ENCODE assay signal across 8 cellular contexts in the genomic region with DNA sequence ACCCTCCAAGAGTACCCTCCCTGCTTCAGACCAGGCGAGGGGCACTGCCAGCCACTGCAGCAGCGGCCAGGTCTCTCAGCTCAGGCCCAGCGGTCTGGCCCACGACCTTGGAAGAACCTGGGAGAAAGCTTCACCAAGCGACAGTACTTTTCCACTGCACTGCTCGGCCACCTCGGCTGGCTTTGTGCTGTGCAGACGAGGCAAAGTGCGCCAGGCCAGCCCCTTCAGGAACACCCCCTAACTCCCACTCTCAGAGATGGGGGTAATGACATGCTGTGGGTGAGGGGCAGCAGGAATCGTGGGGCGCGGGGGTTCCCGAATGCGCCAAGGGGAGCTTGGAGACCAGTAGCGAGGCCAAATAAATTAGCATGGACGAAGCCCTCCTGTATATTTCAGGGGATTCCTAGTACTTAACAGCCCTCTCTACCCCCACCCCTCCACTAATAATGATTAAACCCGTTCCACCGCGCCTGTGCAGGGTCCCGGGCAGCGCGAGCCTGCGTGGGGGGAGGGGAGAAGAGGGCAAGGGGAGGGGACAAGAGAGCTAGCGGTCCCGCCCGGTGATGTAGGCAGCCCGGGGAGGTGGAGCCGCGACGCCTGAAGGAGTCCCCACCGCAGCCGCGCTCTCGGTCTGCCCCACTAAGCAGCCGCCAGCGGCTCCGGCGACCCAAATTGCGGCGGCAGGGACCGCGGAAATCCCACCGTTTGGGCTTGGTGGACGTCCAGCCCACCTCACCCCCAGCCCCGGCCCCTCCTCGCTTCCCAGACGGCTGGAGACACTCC. TPM values are rescaled to one million over a fixed set of nuclear protein-coding genes. Genes with fewer than 3 reads are reported as not detected.
DNase-seq lines count a peak whose midpoint lies in the region; ATAC-seq, FAIRE-seq and TF ChIP-seq lines count a peak whose summit lies in the region.

A gene with protein sequence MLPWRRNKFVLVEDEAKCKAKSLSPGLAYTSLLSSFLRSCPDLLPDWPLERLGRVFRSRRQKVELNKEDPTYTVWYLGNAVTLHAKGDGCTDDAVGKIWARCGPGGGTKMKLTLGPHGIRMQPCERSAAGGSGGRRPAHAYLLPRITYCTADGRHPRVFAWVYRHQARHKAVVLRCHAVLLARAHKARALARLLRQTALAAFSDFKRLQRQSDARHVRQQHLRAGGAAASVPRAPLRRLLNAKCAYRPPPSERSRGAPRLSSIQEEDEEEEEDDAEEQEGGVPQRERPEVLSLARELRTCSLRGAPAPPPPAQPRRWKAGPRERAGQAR (plus strand): TSS at position 629 of the 783 bp plus-strand sequence. CDS start 401 bp downstream, outside the sequence.

- no TSS peak for BruUV-seq in OCI-LY7 (replicated peaks; lab: Mats Ljungman, UMichigan)

- H3F3A ChIP-seq in neural cell (ENCODE audit: insufficient read depth, low read length, poor library complexity, severe bottlenecking) = no peaks in the 10 kb centered on the region

- WGBS in esophagus squamous epithelium, 2 donors = 0% methylated on average over 1 to 12 of the region's 47 CpGs

- H3K79me2 ChIP-seq in OCI-LY7 (ENCODE audit: insufficient read depth, low read depth, low read length) = no peaks in the 10 kb centered on the region
- no peaks in the 10 kb centered on the region for H3K79me2 ChIP-seq in neural cell (replicated peaks; ENCODE audit: insufficient read depth, low read length)

- TF ChIP-seq CTCF in D721Med (IDR thresholded peaks at IDR 0.05; ENCODE audit: insufficient read depth, missing control alignments) = no peak
- TF ChIP-seq CTCF in OCI-LY7 (conservative IDR thresholded peaks at IDR 0.05; ENCODE audit: low read length) = no peak
- TF ChIP-seq CTCF in esophagus squamous epithelium (IDR thresholded peaks at IDR 0.05) = no peak
- TF ChIP-seq CTCF in neural cell (IDR thresholded peaks at IDR 0.05; ENCODE audit: poor library complexity, severe bottlenecking) = no peak

- CTCF ChIA-PET in OCI-LY7 (lab: Charles Lee; ENCODE audit: unreplicated experiment) = interaction anchor here (0.8 kb wide), 1 partner anchor 286 kb away, joined by 3 read pairs; no protein-coding TSS in a partner anchor

- intact Hi-C loops in OCI-LY7 (cut with micrococcal nuclease; ENCODE audit: unreplicated experiment) = no loop called here
- intact Hi-C loops in esophagus squamous epithelium (cut with DNase I) = no loop called here

- POLR2A ChIA-PET in OCI-LY7 (lab: Charles Lee) = interaction anchor here (0.5 kb wide), 1 partner anchor 179 kb away, joined by 3 read pairs; no protein-coding TSS in a partner anchor

- no peak within 1 kb of the TSS for H3K27ac ChIP-seq in OCI-LY7 (ENCODE audit: low read depth, low read length, poor library complexity, severe bottlenecking)
- H3K27ac ChIP-seq in esophagus squamous epithelium = peak within 1 kb of the TSS in 1 of 4 donors; percentile 6
- no peak within 1 kb of the TSS for H3K27ac ChIP-seq in neural cell (ENCODE audit: low read length)

- peak; percentile 52 for DNase-seq in D721Med (ENCODE audit: insufficient read length, low spot score)
- no peak for DNase-seq in OCI-LY7 (ENCODE audit: low spot score)
- DNase-seq in esophagus squamous epithelium (lab: John Stamatoyannopoulos, UW) = no peak
- DNase-seq in effector CD4-positive, alpha-beta T cell = no peak
- DNase-seq in T-helper 1 cell = no peak
- DNase-seq in GM19238 (ENCODE audit: insufficient read length, low spot score) = no peak

- H3K4me1 ChIP-seq in OCI-LY7 (ENCODE audit: insufficient read depth, low read length, poor library complexity, severe bottlenecking) (peaks cover 22% of the 10 kb centered on the region), esophagus squamous epithelium (peaks cover 14 to 48% (median 21%) of the 10 kb centered on the region in 3 donors)

- no peaks in the 10 kb centered on the region for H3K9me3 ChIP-seq in OCI-LY7 (ENCODE audit: low read length)
- no peaks in the 10 kb centered on the region for H3K9me3 ChIP-seq in esophagus squamous epithelium
- no peaks in the 10 kb centered on the region for H3K9me3 ChIP-seq in neural cell (ENCODE audit: low read length)

- TF ChIP-seq RAD21 in neural cell (conservative IDR thresholded peaks at IDR 0.05) = no peak

- TF ChIP-seq POLR2A in esophagus squamous epithelium (IDR thresholded peaks at IDR 0.05) = no peak

- TF ChIP-seq EP300 in neural cell (conservative IDR thresholded peaks at IDR 0.05; ENCODE audit: poor library complexity, severe bottlenecking) = no peak

- H3K36me3 ChIP-seq in OCI-LY7 (ENCODE audit: insufficient read depth, low read length) = no peaks in the 10 kb centered on the region
- H3K36me3 ChIP-seq in esophagus squamous epithelium = no peaks in the 10 kb centered on the region
- no peaks in the 10 kb centered on the region for H3K36me3 ChIP-seq in neural cell (ENCODE audit: insufficient read depth, low read length)

- H4K20me1 ChIP-seq in OCI-LY7 (ENCODE audit: insufficient read depth, low read length) (no peaks in the 10 kb centered on the region), neural cell (ENCODE audit: insufficient read depth) (no peaks in the 10 kb centered on the region)

- peak within 1 kb of the TSS; percentile 64 for H3K9ac ChIP-seq in neural cell (ENCODE audit: low read length)

- H3K27me3 ChIP-seq in esophagus squamous epithelium = peaks cover 3 to 96% (median 5%) of the 10 kb centered on the region in 4 donors
- H3K27me3 ChIP-seq in neural cell (ENCODE audit: insufficient read depth, low read depth, low read length) = peaks cover 37% of the 10 kb centered on the region

- H2AFZ ChIP-seq in OCI-LY7 (ENCODE audit: low read length) = peak within 1 kb of the TSS; percentile 48; the same call in 1 of the 2 replicates
- H2AFZ ChIP-seq in neural cell (ENCODE audit: low read depth, low read length) = peak within 1 kb of the TSS; percentile 33

- no peak for ATAC-seq in HG03175 (IDR thresholded peaks at IDR 0.05; ENCODE audit: unreplicated experiment)

- H3K4me2 ChIP-seq in OCI-LY7 (ENCODE audit: low read length) (peak within 1 kb of the TSS; percentile 55), neural cell (ENCODE audit: low read length) (peak within 1 kb of the TSS; percentile 14)

- no peaks in the 10 kb centered on the region for H3K9me2 ChIP-seq in OCI-LY7 (ENCODE audit: insufficient read depth, low read length)
- H3K9me2 ChIP-seq in neural cell (ENCODE audit: insufficient read depth, low read length) = no peaks in the 10 kb centered on the region

- no peak within 1 kb of the TSS for H3K4me3 ChIP-seq in OCI-LY7 (ENCODE audit: low read depth, low read length, poor library complexity, severe bottlenecking)
- H3K4me3 ChIP-seq in esophagus squamous epithelium = peak within 1 kb of the TSS; percentile 15 to 61 (median 31)
- H3K4me3 ChIP-seq in neural cell (ENCODE audit: low read length) = peak within 1 kb of the TSS; percentile 71

- no peak for FAIRE-seq in D721Med (lab: Jason Lieb, UNC)

TF ChIP-seq in neural cell, 6 proteins besides CTCF, POLR2A, EP300 and RAD21:
- TF ChIP-seq SMC3 (conservative IDR thresholded peaks at IDR 0.05; ENCODE audit: poor library complexity) (no peak), POLR2AphosphoS5 (IDR thresholded peaks at IDR 0.05) (peak; percentile 50)

RNA-seq across cellular contexts. Expression of the gene that starts here (rescaled TPM):
- not detected in 2 replicates for total RNA-seq in OCI-LY7 (2014; rRNA removed; shearing (Covaris generic))
- total RNA-seq in OCI-LY7 (2022) (not detected in 2 replicates), esophagus squamous epithelium (under 1 TPM in 3 of 4 donors, not detected in 1; 0.11 to 0.19 (median 0.13) TPM)
- 0.52 and 1.3 TPM in 2 replicates for polyA plus RNA-seq in neural cell
- 1.7 and 2.7 TPM in 2 replicates for polyA minus RNA-seq in neural cell
